8 cellular contexts compared by ENCODE assay signal in the genomic region with DNA sequence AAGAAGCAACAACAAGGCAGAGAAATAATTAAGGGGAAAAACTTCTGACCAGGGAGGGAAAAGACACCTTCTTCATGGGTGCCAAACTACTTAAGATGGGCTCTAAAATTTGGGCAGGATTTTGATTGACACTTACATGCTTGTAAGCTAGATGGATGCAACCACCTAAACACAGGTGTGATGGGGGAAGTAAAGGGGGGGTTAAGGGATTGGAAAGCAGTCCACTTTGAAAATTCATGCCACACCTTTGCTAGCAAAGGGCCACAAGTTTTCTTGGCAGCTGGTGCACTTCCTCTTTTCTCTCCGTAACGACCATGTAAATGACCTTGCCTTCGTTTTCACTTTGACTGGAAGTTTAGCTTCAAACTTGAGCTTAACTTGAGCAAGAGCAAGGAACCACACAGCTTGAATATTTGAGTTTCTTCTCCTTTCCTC. TPM values are rescaled to one million over a fixed set of nuclear protein-coding genes. Genes with fewer than 3 reads are reported as not detected.
DNase-seq lines count a peak whose midpoint lies in the region; ATAC-seq, FAIRE-seq and TF ChIP-seq lines count a peak whose summit lies in the region.

No MANE protein-coding gene starts in this region.

- no peak overlapping the region for H3K4me3 ChIP-seq in body of pancreas

- FAIRE-seq in H54 (lab: Jason Lieb, UNC), result no peak

- peak; percentile 82 for DNase-seq in GM10248 (ENCODE audit: extremely low spot score)
- DNase-seq in body of pancreas, result peak in 2 of 4 donors; percentile 20 to 55
- no peak for DNase-seq in effector CD8-positive, alpha-beta T cell (lab: John Stamatoyannopoulos, UW)
- DNase-seq in NCI-H2227 (lab: John Stamatoyannopoulos, UW; ENCODE audit: unreplicated experiment), result no peak
- no peak for DNase-seq in H54 (ENCODE audit: insufficient read length, low spot score)
- DNase-seq in dermis blood vessel endothelial cell, result no peak

- intact Hi-C loops in body of pancreas (cut with DNase I), result no loop called here

- H3K9me3 ChIP-seq in body of pancreas, result no peaks in the 10 kb centered on the region

- ATAC-seq in GM21367 (IDR thresholded peaks at IDR 0.05; ENCODE audit: unreplicated experiment) (peak; percentile 77), HG03520 (IDR thresholded peaks at IDR 0.05; ENCODE audit: unreplicated experiment) (peak; percentile 89), body of pancreas (peak; percentile 35)

- CTCF ChIA-PET in GM10248 (lab: Yijun Ruan, JAX), result interaction anchor here (0.9 to 2.5 kb wide), 10 partner anchors 12 to 61 kb away, joined by 3 to 8 read pairs (median 4); a partner anchor contains a TSS

- 2 to 8% methylated on average over 3 of the region's 3 CpGs for WGBS in body of pancreas, 2 donors

- peak overlapping the region in 1 of 4 donors; percentile 68 for H3K27ac ChIP-seq in body of pancreas

- peaks cover 19% of the 10 kb centered on the region for H3K4me1 ChIP-seq in body of pancreas

- POLR2A ChIA-PET in GM10248 (lab: Yijun Ruan, JAX), result interaction anchor here (0.8 kb wide), 1 partner anchor 20 kb away, joined by 3 read pairs; no protein-coding TSS in a partner anchor

- no peaks in the 10 kb centered on the region for H3K36me3 ChIP-seq in body of pancreas (replicated peaks in 1 of 2; ENCODE audit: insufficient read depth in 1 of 2, low read depth in 2 of 2)

- TF ChIP-seq CTCF in GM10248 (IDR thresholded peaks at IDR 0.05; ENCODE audit: control extremely low read depth, extremely low read depth, low read depth, missing control alignments), result no peak
- no peak for TF ChIP-seq CTCF in body of pancreas (IDR thresholded peaks at IDR 0.05)

- no peaks in the 10 kb centered on the region for H3K27me3 ChIP-seq in body of pancreas

- TF ChIP-seq POLR2A in body of pancreas (IDR thresholded peaks at IDR 0.05), result no peak
- TF ChIP-seq POLR2A in H54 (IDR thresholded peaks at IDR 0.05; ENCODE audit: low read depth, low read length), result no peak

RNA-seq across cellular contexts. Expression of a gene that starts 14.3 kb away (rescaled TPM):
- total RNA-seq in body of pancreas (10 to 100 TPM; 71.2 to 80.7 TPM), dermis blood vessel endothelial cell (403 and 572 TPM in 2 replicates)

RNA-seq across cellular contexts. Expression of a gene that starts 40.6 kb away (rescaled TPM):
- total RNA-seq in body of pancreas (10 to 100 TPM; 20.5 to 22.4 TPM), dermis blood vessel endothelial cell (60.2 and 65.5 TPM in 2 replicates)

Comparison
In these comparisons a context has a peak if more than half of its experiments do, and no peak if none do; other contexts are left out.
1. ATAC-seq: peak in every context shown above with its lines; median percentile 89 in HG03520; 77 in GM21367; 35 in body of pancreas.